Comparison of ENCODE assay signal across 14 cellular contexts in the genomic region with DNA sequence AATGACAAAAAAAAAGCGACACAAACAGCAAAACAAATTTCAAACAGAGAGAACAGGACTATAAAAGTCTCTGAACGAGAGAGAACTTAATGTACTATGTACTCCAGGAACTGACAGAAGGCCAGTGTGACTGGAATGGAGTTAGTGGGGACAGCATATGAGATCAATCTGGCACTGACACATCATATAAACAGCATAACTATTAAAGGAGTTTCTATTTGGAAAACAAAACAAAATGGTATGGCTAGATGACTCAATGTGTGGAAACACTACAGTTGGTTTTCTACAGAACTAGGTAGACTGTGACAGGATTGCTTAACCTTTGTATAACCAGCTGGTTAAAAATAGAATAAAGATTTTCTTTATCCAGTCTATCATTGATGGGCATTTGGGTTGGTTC.
DNase-seq lines count a peak whose midpoint lies in the region; ATAC-seq and TF ChIP-seq lines count a peak whose summit lies in the region.
"Had no signal": no experiment of that assay in that cellular context is flagged by ENCODE, and none has a peak within 500 bp of the region (broad histone marks: within the 10 kb centered on the region; RNA-seq: fewer than 3 reads in every experiment).

No MANE protein-coding gene starts in this region.

- WGBS in aorta, 2 donors = 61 to 77% methylated on average over 2 of the region's 2 CpGs

- peaks cover 0 to 4% of the 10 kb centered on the region in 2 donors for H3K4me1 Mint-ChIP-seq in natural killer cell

- intact Hi-C loops in Right ventricle myocardium inferior (cut with DNase I) (loop anchor here (5.0 kb wide), 1 partner anchor 301 kb away; no protein-coding TSS in a partner anchor), left cardiac atrium (cut with DNase I) (loop anchor here in 1 of 2 donors (10.0 kb wide), 1 partner anchor 231 kb away; the partner anchor contains the start of gene KAT6B), upper lobe of right lung (cut with DNase I) (no loop called here), aorta (cut with DNase I) (no loop called here), natural killer cell (cut with micrococcal nuclease) (no loop called here)

- no peaks in the 10 kb centered on the region for H3K36me3 Mint-ChIP-seq in natural killer cell
- H3K36me3 Mint-ChIP-seq: natural killer cell treated with Interleukin-12 subunit alpha and Interleukin-12 subunit beta and Interleukin-15 and Interleukin-18, amount 100 ng/mL, for 72 hours had no signal

- DNase-seq in Right ventricle myocardium inferior (ENCODE audit: missing footprints) (no peak), left cardiac atrium (no peak), amniotic epithelial cell (ENCODE audit: low read depth) (peak; percentile 70), right atrium auricular region (ENCODE audit: low spot score) (no peak), upper lobe of right lung (no peak), aorta (no peak), natural killer cell (no peak)
- DNase-seq: activated CD4-positive, alpha-beta T cell treated with anti-CD3 and anti-CD28 coated beads, Interleukin-2, amount 50 U/mL, for 1 hour; caudate nucleus; hypothalamus; NCI-H1436 treated with DMSO at 0.1 percent for 48 hours had no signal

- H3K9me3 ChIP-seq in right atrium auricular region (no peaks in the 10 kb centered on the region), upper lobe of right lung (no peaks in the 10 kb centered on the region), aorta (ENCODE audit: control insufficient read depth, low read length) (no peaks in the 10 kb centered on the region)

- H3K36me3 ChIP-seq in right atrium auricular region (no peaks in the 10 kb centered on the region), upper lobe of right lung (no peaks in the 10 kb centered on the region), aorta (ENCODE audit: control insufficient read depth in 1 of 2, insufficient read depth in 2 of 2, low read length in 1 of 2) (no peaks in the 10 kb centered on the region)

- H3K27me3 ChIP-seq in right atrium auricular region (no peaks in the 10 kb centered on the region), upper lobe of right lung (no peaks in the 10 kb centered on the region), aorta (ENCODE audit: control insufficient read depth in 1 of 2, insufficient read depth in 2 of 2, low read length in 1 of 2) (no peaks in the 10 kb centered on the region)

- ATAC-seq in Right ventricle myocardium inferior (peak; percentile 57), left cardiac atrium (no peak), upper lobe of right lung (peak; percentile 47), aorta (ENCODE audit: low FRiP score) (no peak), natural killer cell (no peak), GM18502 (IDR thresholded peaks at IDR 0.05; ENCODE audit: poor library complexity, unreplicated experiment) (no peak)

- H3K4me3 ChIP-seq in right atrium auricular region (no peak overlapping the region), upper lobe of right lung (no peak overlapping the region), aorta (ENCODE audit: low read length in 2 of 2) (no peak overlapping the region)

- H3K4me3 Mint-ChIP-seq in natural killer cell = no peak overlapping the region
- H3K4me3 Mint-ChIP-seq: CD14-positive monocyte; natural killer cell treated with Interleukin-12 subunit alpha and Interleukin-12 subunit beta and Interleukin-15 and Interleukin-18, amount 100 ng/mL, for 72 hours had no signal

- H3K27ac Mint-ChIP-seq in natural killer cell = no peak overlapping the region
- H3K27ac Mint-ChIP-seq: CD14-positive monocyte; natural killer cell treated with Interleukin-12 subunit alpha and Interleukin-12 subunit beta and Interleukin-15 and Interleukin-18, amount 100 ng/mL, for 72 hours had no signal

- no peaks in the 10 kb centered on the region for H3K9me3 Mint-ChIP-seq in natural killer cell
- H3K9me3 Mint-ChIP-seq: natural killer cell treated with Interleukin-12 subunit alpha and Interleukin-12 subunit beta and Interleukin-15 and Interleukin-18, amount 100 ng/mL, for 72 hours had no signal

- H3K4me1 ChIP-seq in right atrium auricular region (peaks cover 0 to 49% of the 10 kb centered on the region in 2 donors), upper lobe of right lung (peaks cover 6% of the 10 kb centered on the region), aorta (ENCODE audit: control insufficient read depth in 1 of 2, insufficient read depth in 2 of 2, low read length in 2 of 2) (peaks cover 0 to 2% of the 10 kb centered on the region in 2 donors)

- TF ChIP-seq CTCF in right atrium auricular region (IDR thresholded peaks at IDR 0.05) (no peak), upper lobe of right lung (IDR thresholded peaks at IDR 0.05) (no peak), natural killer cell (IDR thresholded peaks at IDR 0.05) (no peak)

- H3K27me3 Mint-ChIP-seq in natural killer cell (ENCODE audit: low read depth in 2 of 2) = no peaks in the 10 kb centered on the region
- H3K27me3 Mint-ChIP-seq: natural killer cell treated with Interleukin-12 subunit alpha and Interleukin-12 subunit beta and Interleukin-15 and Interleukin-18, amount 100 ng/mL, for 72 hours had no signal

- H3K27ac ChIP-seq in right atrium auricular region (peak overlapping the region; percentile 36 to 45), upper lobe of right lung (no peak overlapping the region), aorta (ENCODE audit: low read depth in 1 of 2, low read length in 2 of 2) (no peak overlapping the region)

Comparison
In these comparisons a context has a peak if more than half of its experiments do, and no peak if none do; other contexts are left out.
1. ATAC-seq: peak in Right ventricle myocardium inferior (single experiment) and upper lobe of right lung (single experiment); none in left cardiac atrium (0 of 2), aorta (single experiment), natural killer cell (0 of 3) and GM18502 (single experiment).
2. H3K27ac ChIP-seq: peak in right atrium auricular region (2 of 2); none in upper lobe of right lung (single experiment) and aorta (0 of 2).